8 cellular contexts compared by ENCODE assay signal in the genomic region with DNA sequence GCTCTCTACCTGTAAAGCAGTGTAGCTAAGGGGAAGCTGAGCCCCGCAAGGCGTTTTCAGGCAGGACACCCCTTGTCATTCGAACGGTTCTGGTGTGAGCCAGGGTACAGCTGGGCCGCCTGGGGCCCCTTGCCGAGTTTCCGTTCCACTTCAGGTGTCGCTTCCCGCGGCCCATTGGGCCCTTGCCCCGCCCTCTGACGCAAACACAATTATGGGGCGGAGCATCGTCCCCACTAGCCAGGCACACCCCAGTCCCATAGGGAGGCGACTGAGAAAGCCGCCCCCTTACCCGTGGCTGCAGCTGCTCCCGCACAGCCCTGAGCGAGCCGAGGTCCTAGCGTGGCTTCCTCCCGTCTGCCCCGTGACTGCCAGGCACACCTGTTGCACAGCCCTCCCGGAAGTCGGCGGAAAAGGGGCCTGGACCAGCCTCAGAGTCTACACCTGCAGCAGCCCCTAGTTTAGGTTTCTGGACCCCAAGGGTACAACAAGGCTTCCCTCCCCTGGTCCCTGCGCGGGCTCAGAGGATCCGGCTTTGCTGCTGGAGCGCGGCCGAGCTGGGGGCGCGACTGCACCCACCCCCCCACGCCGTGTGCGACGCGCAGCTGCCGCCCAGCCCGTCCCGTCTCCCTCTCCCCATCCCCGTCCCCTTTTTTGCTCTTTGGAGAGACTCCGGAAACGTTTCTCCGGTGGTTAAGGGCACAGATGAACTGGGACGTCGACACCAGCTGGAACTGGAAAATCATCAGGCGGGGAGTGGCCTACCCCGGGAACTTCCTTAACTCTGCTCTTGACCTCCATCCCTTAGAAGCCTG. TPM values are rescaled to one million over a fixed set of nuclear protein-coding genes. Genes with fewer than 3 reads are reported as not detected.
DNase-seq lines count a peak whose midpoint lies in the region; ATAC-seq and TF ChIP-seq lines count a peak whose summit lies in the region.

A gene with protein sequence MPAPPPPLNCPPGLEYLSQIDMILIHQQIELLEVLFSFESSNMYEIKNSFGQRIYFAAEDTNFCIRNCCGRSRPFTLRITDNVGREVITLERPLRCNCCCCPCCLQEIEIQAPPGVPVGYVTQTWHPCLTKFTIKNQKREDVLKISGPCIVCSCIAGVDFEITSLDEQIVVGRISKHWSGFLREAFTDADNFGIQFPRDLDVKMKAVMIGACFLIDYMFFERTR (minus strand): TSS at position 356 of the 812 bp plus-strand sequence. CDS start 9,657 bp downstream, outside the sequence.

- peak within 1 kb of the TSS; percentile 67 for H3K4me3 ChIP-seq in effector memory CD4-positive, alpha-beta T cell (ENCODE audit: insufficient read depth, low read depth, low read length, poor library complexity, severe bottlenecking)

- TF ChIP-seq CTCF in activated CD8-positive, alpha-beta T cell treated with anti-CD3 and anti-CD28 coated beads for 36 hours (IDR thresholded peaks at IDR 0.05), result no peak

- H3K27ac ChIP-seq in effector memory CD4-positive, alpha-beta T cell (ENCODE audit: insufficient read depth, low read length, poor library complexity, severe bottlenecking), result peak within 1 kb of the TSS; percentile 52

- peaks cover 14% of the 10 kb centered on the region for H3K4me1 Mint-ChIP-seq in activated CD8-positive, alpha-beta T cell treated with anti-CD3 and anti-CD28 coated beads for 36 hours (ENCODE audit: low read depth)

- DNase-seq in Daoy (ENCODE audit: low read depth) (peak; percentile 13), NCI-H1105 (lab: John Stamatoyannopoulos, UW) (peak; percentile 61), mucosa of gallbladder (ENCODE audit: low spot score) (peak; percentile 73), middle frontal gyrus (ENCODE audit: extremely low spot score, low spot score) (no peak)
- DNase-seq in activated CD8-positive, alpha-beta T cell treated with anti-CD3 and anti-CD28 coated beads for 36 hours, result peak; percentile 76
- peak; percentile 56 to 61 (median 57) for DNase-seq in effector memory CD4-positive, alpha-beta T cell
- peak; percentile 49 to 56 for DNase-seq in stimulated activated CD8-positive, alpha-beta memory T cell treated with anti-CD3 and anti-CD28 coated beads, Interleukin-7, amount 100 ng/mL, for 1 hour (ENCODE audit: low read depth in 2 of 2)

- no peaks in the 10 kb centered on the region for H3K4me1 ChIP-seq in effector memory CD4-positive, alpha-beta T cell (ENCODE audit: control insufficient read depth, insufficient read depth, low read length, poor library complexity, severe bottlenecking)

- no peaks in the 10 kb centered on the region for H3K9me3 Mint-ChIP-seq in activated CD8-positive, alpha-beta T cell treated with anti-CD3 and anti-CD28 coated beads for 36 hours

- peak; percentile 96 for ATAC-seq in GM21529 (IDR thresholded peaks at IDR 0.05; ENCODE audit: unreplicated experiment)
- ATAC-seq in activated CD8-positive, alpha-beta T cell treated with anti-CD3 and anti-CD28 coated beads for 36 hours, result peak; percentile 97

- no peaks in the 10 kb centered on the region for H3K36me3 Mint-ChIP-seq in activated CD8-positive, alpha-beta T cell treated with anti-CD3 and anti-CD28 coated beads for 36 hours (ENCODE audit: low read depth)

- no peaks in the 10 kb centered on the region for H3K27me3 ChIP-seq in effector memory CD4-positive, alpha-beta T cell (replicated peaks; ENCODE audit: control insufficient read depth, insufficient read depth, low read length, poor library complexity, severe bottlenecking)

- peak within 1 kb of the TSS; percentile 66 for H3K4me3 Mint-ChIP-seq in activated CD8-positive, alpha-beta T cell treated with anti-CD3 and anti-CD28 coated beads for 36 hours

- H3K27ac Mint-ChIP-seq in activated CD8-positive, alpha-beta T cell treated with anti-CD3 and anti-CD28 coated beads for 36 hours, result peak within 1 kb of the TSS; percentile 71

- intact Hi-C loops in activated CD8-positive, alpha-beta T cell treated with anti-CD3 and anti-CD28 coated beads for 36 hours (cut with micrococcal nuclease), result no loop called here

- no peaks in the 10 kb centered on the region for H3K36me3 ChIP-seq in effector memory CD4-positive, alpha-beta T cell (ENCODE audit: control insufficient read depth, insufficient read depth, low read length)

- H3K9me3 ChIP-seq in effector memory CD4-positive, alpha-beta T cell (ENCODE audit: control insufficient read depth, low read length), result no peaks in the 10 kb centered on the region

- POLR2A ChIA-PET in activated CD8-positive, alpha-beta T cell treated with anti-CD3 and anti-CD28 coated beads for 36 hours (lab: Charles Lee), result interaction anchor here (1.0 to 1.1 kb wide), 2 partner anchors 28 to 74 kb away, joined by 4 read pairs; no protein-coding TSS in a partner anchor

- H3K27me3 Mint-ChIP-seq in activated CD8-positive, alpha-beta T cell treated with anti-CD3 and anti-CD28 coated beads for 36 hours, result peaks cover 3% of the 10 kb centered on the region

- CTCF ChIA-PET in activated CD8-positive, alpha-beta T cell treated with anti-CD3 and anti-CD28 coated beads for 36 hours (lab: Charles Lee), result interaction anchor here (0.7 to 1.3 kb wide), 3 partner anchors 8 to 74 kb away, joined by 3 to 4 read pairs (median 4); no protein-coding TSS in a partner anchor

RNA-seq across cellular contexts. Expression of the gene that starts here (rescaled TPM):
- total RNA-seq in Daoy (2014; rRNA removed; shearing (Covaris generic)), result not detected in 2 replicates
- not detected for total RNA-seq in activated CD8-positive, alpha-beta T cell treated with anti-CD3 and anti-CD28 coated beads for 36 hours
- 0.35 TPM for total RNA-seq in mucosa of gallbladder

Comparison
In these comparisons a context has a peak if more than half of its experiments do, and no peak if none do; other contexts are left out.
1. Peak in DNase-seq in Daoy; RNA of the gene not detected or under 1 TPM.
2. Peak in DNase-seq and ATAC-seq in activated CD8-positive, alpha-beta T cell treated with anti-CD3 and anti-CD28 coated beads for 36 hours; RNA of the gene not detected or under 1 TPM.
3. Peak in DNase-seq in mucosa of gallbladder; RNA of the gene not detected or under 1 TPM.